Comparison of ENCODE assay signal across 23 cellular contexts in the genomic region with DNA sequence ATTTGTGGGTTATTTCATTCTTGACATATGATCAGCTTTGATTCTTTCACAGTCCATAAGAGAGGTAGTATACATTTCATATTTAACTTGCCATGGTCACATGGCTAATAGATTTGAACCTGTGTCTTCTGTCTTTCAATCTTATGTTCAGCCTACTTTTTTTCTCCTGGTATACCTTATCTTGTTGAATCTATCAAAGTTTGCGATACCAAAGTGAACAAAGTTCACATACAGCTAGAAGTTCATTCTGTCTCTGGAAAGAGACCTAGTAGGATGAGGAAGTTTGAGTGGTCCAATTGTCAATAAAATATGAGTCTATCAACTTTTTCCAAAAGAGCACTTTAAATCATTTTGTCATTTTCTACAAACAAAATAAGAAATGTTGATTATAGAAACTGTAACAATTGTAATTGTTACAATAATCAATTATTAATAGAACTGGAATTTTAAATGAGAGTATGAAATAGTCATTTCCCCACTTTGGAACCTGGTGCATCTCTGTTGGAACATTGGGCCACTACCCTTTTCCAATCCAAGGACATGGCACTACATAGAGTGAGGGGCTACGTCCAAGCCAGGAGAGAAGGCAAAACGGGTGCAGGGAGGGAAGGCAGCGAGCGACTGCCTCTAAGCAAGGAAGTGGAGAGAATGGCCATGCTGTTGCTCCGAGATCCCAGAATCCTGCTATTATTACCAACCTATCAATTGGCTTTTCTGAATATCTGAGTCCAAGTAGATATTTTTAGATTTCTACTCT.
DNase-seq lines count a peak whose midpoint lies in the region; ATAC-seq, FAIRE-seq and TF ChIP-seq lines count a peak whose summit lies in the region.
"Had no signal": no experiment of that assay in that cellular context is flagged by ENCODE, and none has a peak within 500 bp of the region (broad histone marks: within the 10 kb centered on the region; RNA-seq: fewer than 3 reads in every experiment).

No MANE protein-coding gene starts in this region.

- H3K27me3 ChIP-seq in HepG2 (ENCODE audit: control insufficient read depth in 1 of 2, insufficient read depth in 2 of 2, low read length in 2 of 2), result no peaks in the 10 kb centered on the region
- H3K27me3 ChIP-seq: BE2C; BLaER1 treated with 17β-estradiol and CSF1 and Interleukin-3, amounts not matched to agents 10 nM and 100 nM had no signal

- H3K27ac Mint-ChIP-seq in activated CD8-positive, alpha-beta memory T cell treated with anti-CD3 and anti-CD28 coated beads, Interleukin-2, amount 10 ng/mL, durations not matched to agents 7 days and 5 days, result no peak overlapping the region
- H3K27ac Mint-ChIP-seq in osteocyte (ENCODE audit: unreplicated experiment), result no peak overlapping the region
- H3K27ac Mint-ChIP-seq: CD4-positive, alpha-beta T cell; CD8-positive, alpha-beta memory T cell; GM23338; H9 had no signal

- H3K36me3 Mint-ChIP-seq in activated CD8-positive, alpha-beta memory T cell treated with anti-CD3 and anti-CD28 coated beads, Interleukin-2, amount 10 ng/mL, durations not matched to agents 7 days and 5 days, result no peaks in the 10 kb centered on the region
- no peaks in the 10 kb centered on the region for H3K36me3 Mint-ChIP-seq in osteocyte (ENCODE audit: unreplicated experiment)
- H3K36me3 Mint-ChIP-seq: CD14-positive monocyte; CD8-positive, alpha-beta memory T cell had no signal

- FAIRE-seq in HepG2 (lab: Jason Lieb, UNC), result peak; percentile 26
- FAIRE-seq: A204.1, GM12891, GM18507 had no signal

- intact Hi-C loops in HepG2 (cut with micrococcal nuclease; ENCODE audit: unreplicated experiment), result no loop called here

- H3K36me3 ChIP-seq in HepG2 (replicated peaks in 1 of 2; ENCODE audit: control insufficient read depth in 1 of 2, insufficient read depth in 2 of 2, low read length in 2 of 2), result no peaks in the 10 kb centered on the region
- H3K36me3 ChIP-seq: BE2C; BLaER1 treated with 17β-estradiol and CSF1 and Interleukin-3, amounts not matched to agents 10 nM and 100 nM had no signal

- POLR2A ChIA-PET in HepG2 (lab: Yijun Ruan, JAX), result interaction anchor here (0.8 to 2.1 kb wide), 5 partner anchors 62 to 198 kb away, joined by 3 to 11 read pairs (median 7); partner anchors contain the start of gene FOXQ1

- no peak overlapping the region for H2AFZ ChIP-seq in HepG2 (ENCODE audit: low read length)
- H2AFZ ChIP-seq: GM23338 had no signal

- H3K4me1 Mint-ChIP-seq in activated CD8-positive, alpha-beta memory T cell treated with anti-CD3 and anti-CD28 coated beads, Interleukin-2, amount 10 ng/mL, durations not matched to agents 7 days and 5 days, result no peaks in the 10 kb centered on the region
- no peaks in the 10 kb centered on the region for H3K4me1 Mint-ChIP-seq in osteocyte (ENCODE audit: unreplicated experiment)
- H3K4me1 Mint-ChIP-seq: CD14-positive monocyte; CD8-positive, alpha-beta memory T cell had no signal

- peaks cover 40% of the 10 kb centered on the region for H3K4me1 ChIP-seq in HepG2 (ENCODE audit: insufficient read depth, low read length)
- H3K4me1 ChIP-seq: BE2C; BLaER1 treated with 17β-estradiol and CSF1 and Interleukin-3, amounts not matched to agents 10 nM and 100 nM had no signal

- peaks cover 17% of the 10 kb centered on the region for H3K27me3 Mint-ChIP-seq in activated CD8-positive, alpha-beta memory T cell treated with anti-CD3 and anti-CD28 coated beads, Interleukin-2, amount 10 ng/mL, durations not matched to agents 7 days and 5 days
- no peaks in the 10 kb centered on the region for H3K27me3 Mint-ChIP-seq in osteocyte (ENCODE audit: unreplicated experiment)

- CTCF ChIA-PET in activated CD8-positive, alpha-beta memory T cell treated with anti-CD3 and anti-CD28 coated beads, Interleukin-2, amount 10 ng/mL, durations not matched to agents 7 days and 5 days (lab: Charles Lee), result no interaction called here
- CTCF ChIA-PET in HepG2 (lab: Yijun Ruan, JAX; ENCODE audit: low intra/inter-chr PET ratio, low total read pairs), result no interaction called here

- TF ChIP-seq CTCF in HepG2 (CRISPR knock-in tag; IDR thresholded peaks at IDR 0.05), result no peak
- TF ChIP-seq CTCF in osteocyte (IDR thresholded peaks at IDR 0.05), result no peak

- ATAC-seq in activated CD8-positive, alpha-beta memory T cell treated with anti-CD3 and anti-CD28 coated beads, Interleukin-2, amount 10 ng/mL, durations not matched to agents 7 days and 5 days, result no peak
- ATAC-seq in HepG2 (peak; percentile 69), GM19395 (IDR thresholded peaks at IDR 0.05; ENCODE audit: unreplicated experiment) (no peak)
- ATAC-seq: GM23338, HCT116 had no signal

- peak overlapping the region; percentile 4 for H3K27ac ChIP-seq in HepG2 (ENCODE audit: extremely low read length, insufficient read depth, low read length)
- H3K27ac ChIP-seq: 22Rv1; BLaER1 treated with 17β-estradiol and CSF1 and Interleukin-3, amounts not matched to agents 10 nM and 100 nM had no signal

- H3K79me2 ChIP-seq in HepG2 (ENCODE audit: insufficient read depth, low read length), result no peaks in the 10 kb centered on the region

- 44% methylated on average over 6 of the region's 6 CpGs for WGBS in HepG2 (ENCODE audit: low lambda C conversion rate)

- TF ChIP-seq POLR2A in HepG2 (IDR thresholded peaks at IDR 0.05; ENCODE audit: insufficient read depth in 1 of 2, low read depth in 2 of 2, low read length in 2 of 2), result no peak

- BruUV-seq in HepG2 (replicated peaks; lab: Mats Ljungman, UMichigan), result no TSS peak

- no peaks in the 10 kb centered on the region for H3K9me3 Mint-ChIP-seq in activated CD8-positive, alpha-beta memory T cell treated with anti-CD3 and anti-CD28 coated beads, Interleukin-2, amount 10 ng/mL, durations not matched to agents 7 days and 5 days (ENCODE audit: low read depth)
- H3K9me3 Mint-ChIP-seq in osteocyte (ENCODE audit: unreplicated experiment), result no peaks in the 10 kb centered on the region
- H3K9me3 Mint-ChIP-seq: CD4-positive, alpha-beta T cell had no signal

- no peak for TF ChIP-seq RAD21 in HepG2 (CRISPR knock-in tag; IDR thresholded peaks at IDR 0.05)

- DNase-seq in activated CD8-positive, alpha-beta memory T cell treated with anti-CD3 and anti-CD28 coated beads for 24 hours, result peak; percentile 13
- DNase-seq in activated CD8-positive, alpha-beta memory T cell treated with anti-CD3 and anti-CD28 coated beads, Interleukin-2, amount 10 ng/mL, durations not matched to agents 7 days and 5 days, result no peak
- DNase-seq in D341Med (ENCODE audit: low spot score) (peak; percentile 7), HepG2 (ENCODE audit: low spot score) (peak; percentile 70), osteocyte (ENCODE audit: extremely low spot score, unreplicated experiment) (peak; percentile 49), AML-193 (lab: John Stamatoyannopoulos, UW) (no peak), NCI-H1417 treated with DMSO at 0.1 percent for 48 hours (lab: John Stamatoyannopoulos, UW) (no peak)
- DNase-seq: BE2C; CD4-positive, alpha-beta T cell; CD8-positive, alpha-beta memory T cell; DMS53; DMS79 treated with DMSO at 0.1 percent for 48 hours; GF-D8; H9 had no signal

- H3K9me3 ChIP-seq in HepG2 (ENCODE audit: low read length), result no peaks in the 10 kb centered on the region
- H3K9me3 ChIP-seq: BE2C; BLaER1 treated with 17β-estradiol and CSF1 and Interleukin-3, amounts not matched to agents 10 nM and 100 nM had no signal

- H3K4me3 Mint-ChIP-seq in activated CD8-positive, alpha-beta memory T cell treated with anti-CD3 and anti-CD28 coated beads, Interleukin-2, amount 10 ng/mL, durations not matched to agents 7 days and 5 days, result no peak overlapping the region
- no peak overlapping the region for H3K4me3 Mint-ChIP-seq in osteocyte (ENCODE audit: unreplicated experiment)
- H3K4me3 Mint-ChIP-seq: CD14-positive monocyte; CD4-positive, alpha-beta T cell; CD8-positive, alpha-beta memory T cell; GM23338; H9 had no signal

- H3K4me3 ChIP-seq in HepG2 (replicated peaks in 1 of 3; ENCODE audit: insufficient read depth in 1 of 3, low read depth in 2 of 3, low read length in 3 of 3), result peak overlapping the region in 1 of 3 experiments; percentile 17; a peak in 1 of 6 replicates
- H3K4me3 ChIP-seq: BLaER1 treated with 17β-estradiol and CSF1 and Interleukin-3, amounts not matched to agents 10 nM and 100 nM; GM23338 had no signal

- no peak overlapping the region for H3K9ac ChIP-seq in HepG2 (ENCODE audit: insufficient read depth, low read depth, low read length)
- H3K9ac ChIP-seq: BLaER1 treated with 17β-estradiol and CSF1 and Interleukin-3, amounts not matched to agents 10 nM and 100 nM had no signal

- H4K20me1 ChIP-seq in HepG2 (ENCODE audit: insufficient read depth, low read length), result no peaks in the 10 kb centered on the region
- H4K20me1 ChIP-seq: BLaER1 treated with 17β-estradiol and CSF1 and Interleukin-3, amounts not matched to agents 10 nM and 100 nM had no signal

- peak overlapping the region; percentile 51 for H3K4me2 ChIP-seq in HepG2 (ENCODE audit: low read depth, low read length)
- H3K4me2 ChIP-seq: BLaER1 treated with 17β-estradiol and CSF1 and Interleukin-3, amounts not matched to agents 10 nM and 100 nM; GM23338 had no signal

- in situ Hi-C loops in HepG2 (cut with HindIII; ENCODE audit: extremely low pct_ligation_motif_present, low pct_unique_long_range_greater_than_20kb), result no loop called here

- TF ChIP-seq EP300 in HepG2 (IDR thresholded peaks at IDR 0.05; ENCODE audit: low read depth in 2 of 2, low read length in 2 of 2) (0 out of 4 replicates have a peak, but pooled peaks of 1 of the 2 experiments have one; percentile 34), HepG2 (CRISPR knock-in tag; IDR thresholded peaks at IDR 0.05; ENCODE audit: borderline replicate concordance) (no peak)

TF ChIP-seq in HepG2, 621 proteins besides CTCF, POLR2A, EP300 and RAD21 (continues in another document):
- peak; percentile 60; the same call in 1 of the 2 replicates for TF ChIP-seq HMG20A (CRISPR knock-in tag; IDR thresholded peaks at IDR 0.05; ENCODE audit: borderline replicate concordance)
- peak; percentile 15; the same call in 1 of the 2 replicates for TF ChIP-seq SIX1 (CRISPR knock-in tag; IDR thresholded peaks at IDR 0.05; ENCODE audit: borderline replicate concordance)
- peak; percentile 67; the same call in 1 of the 2 replicates for TF ChIP-seq RCOR2 (CRISPR knock-in tag; IDR thresholded peaks at IDR 0.05)
- TF ChIP-seq NR2F6 (IDR thresholded peaks at IDR 0.05), result no peak
- peak; percentile 16; the same call in 1 of the 2 replicates for TF ChIP-seq NR2F6 (CRISPR knock-in tag; IDR thresholded peaks at IDR 0.05)
- no peak for TF ChIP-seq RBAK (CRISPR knock-in tag; IDR thresholded peaks at IDR 0.05)
- peak; percentile 50; the same call in 1 of the 2 replicates for TF ChIP-seq PPARG (CRISPR knock-in tag; conservative IDR thresholded peaks at IDR 0.05)

Comparison
In these comparisons a context has a peak if more than half of its experiments do, and no peak if none do; other contexts are left out.
1. DNase-seq: peak in activated CD8-positive, alpha-beta memory T cell treated with anti-CD3 and anti-CD28 coated beads for 24 hours (single experiment), D341Med (single experiment), HepG2 (single experiment) and osteocyte (single experiment); none in activated CD8-positive, alpha-beta memory T cell treated with anti-CD3 and anti-CD28 coated beads, Interleukin-2, amount 10 ng/mL, durations not matched to agents 7 days and 5 days (single experiment), AML-193 (0 of 2) and NCI-H1417 treated with DMSO at 0.1 percent for 48 hours (single experiment).